ENCODE assay signal across 8 cellular contexts in genomic region chr20:35953411-35954199, GRCh38. TPM values are rescaled to one million over a fixed set of nuclear protein-coding genes. Genes with fewer than 3 reads are reported as not detected.
DNase-seq lines count a peak whose midpoint lies in the region; ATAC-seq lines count a peak whose summit lies in the region.

No MANE protein-coding gene starts in this region.

- intact Hi-C loops in right cardiac atrium (cut with DNase I): no loop called here

- ATAC-seq in GM19351 (IDR thresholded peaks at IDR 0.05; ENCODE audit: unreplicated experiment) (peak; percentile 24), HG03520 (IDR thresholded peaks at IDR 0.05; ENCODE audit: unreplicated experiment) (peak; percentile 15), T-helper 17 cell (peak; percentile 41), right cardiac atrium (peak; percentile 55 to 67)

- H3K4me1 Mint-ChIP-seq in T-helper 17 cell: peaks cover 16% of the 10 kb centered on the region

- no peaks in the 10 kb centered on the region for H3K36me3 Mint-ChIP-seq in T-helper 17 cell (ENCODE audit: low read depth)

- DNase-seq in AG20443 (ENCODE audit: low spot score) (peak; percentile 68), T-helper 17 cell (peak; percentile 52 to 66 (median 59)), amygdala (lab: John Stamatoyannopoulos, UW) (peak in 30 of 56 donors; percentile 20 to 78 (median 46)), right cardiac atrium (peak in 2 of 3 donors; percentile 56 to 79), skeletal muscle cell (ENCODE audit: low read depth) (no peak), NCI-H187 treated with DMSO at 0.1 percent for 48 hours (lab: John Stamatoyannopoulos, UW) (no peak)

- H3K9me3 ChIP-seq in T-helper 17 cell (ENCODE audit: control insufficient read depth, low read length, poor library complexity, severe bottlenecking) (no peaks in the 10 kb centered on the region), right cardiac atrium (ENCODE audit: control insufficient read depth, low read length) (no peaks in the 10 kb centered on the region)

- peaks cover 2% of the 10 kb centered on the region for H3K4me1 ChIP-seq in right cardiac atrium (ENCODE audit: control insufficient read depth, insufficient read depth, low read length)

- peak overlapping the region; percentile 82 for H3K4me3 ChIP-seq in right cardiac atrium (ENCODE audit: low read length)
- H3K4me3 ChIP-seq in skeletal muscle cell (ENCODE audit: low read depth, low read length): peak overlapping the region; percentile 95

- peak overlapping the region; percentile 98 for H3K4me3 Mint-ChIP-seq in T-helper 17 cell

- H3K27ac ChIP-seq in right cardiac atrium (ENCODE audit: low read length): peak overlapping the region; percentile 93

- no peaks in the 10 kb centered on the region for H3K27me3 Mint-ChIP-seq in T-helper 17 cell

- 1% methylated on average over 64 of the region's 64 CpGs for WGBS in right cardiac atrium

- no peaks in the 10 kb centered on the region for H3K27me3 ChIP-seq in right cardiac atrium (ENCODE audit: control insufficient read depth, insufficient read depth)

- H3K27ac Mint-ChIP-seq in T-helper 17 cell: peak overlapping the region; percentile 97

RNA-seq across cellular contexts. Expression of gene SCAND1, which starts 0.7 kb away (rescaled TPM):
- total RNA-seq in T-helper 17 cell (10 to 100 TPM; 54.6 to 60.7 TPM), right cardiac atrium (10 to 100 TPM; 42.0 to 58.8 (median 44.4) TPM)
- 102 TPM for polyA plus RNA-seq in right cardiac atrium

RNA-seq across cellular contexts. Expression of gene CNBD2, which starts 14.8 kb away (rescaled TPM):
- 10 to 100 TPM; 11.7 to 16.6 TPM for total RNA-seq in T-helper 17 cell
- 1 to 10 TPM; 3.4 to 4.0 (median 3.8) TPM for total RNA-seq in right cardiac atrium
- 6.0 TPM for polyA plus RNA-seq in right cardiac atrium

Comparison
In these comparisons a context has a peak if more than half of its experiments do, and no peak if none do; other contexts are left out.
1. DNase-seq: peak in AG20443 (single experiment), T-helper 17 cell (3 of 3), amygdala (30 of 56) and right cardiac atrium (2 of 3); none in skeletal muscle cell (single experiment) and NCI-H187 treated with DMSO at 0.1 percent for 48 hours (single experiment).
2. Peak in every context shown above with its lines, with median percentiles within 50 percentile points of each other: ATAC-seq.